17 cellular contexts compared by ENCODE assay signal in genomic region chr7:19522486-19522885, GRCh38.
DNase-seq lines count a peak whose midpoint lies in the region; ATAC-seq, FAIRE-seq and TF ChIP-seq lines count a peak whose summit lies in the region.
"Had no signal": no experiment of that assay in that cellular context is flagged by ENCODE, and none has a peak within 500 bp of the region (broad histone marks: within the 10 kb centered on the region; RNA-seq: fewer than 3 reads in every experiment).

No MANE protein-coding gene starts in this region.

- H3K27ac ChIP-seq in ACC112 (ENCODE audit: low read depth, low read length): peak overlapping the region; percentile 86
- H3K27ac ChIP-seq in astrocyte (ENCODE audit: low read depth, low read length): peak overlapping the region; percentile 4
- no peak overlapping the region for H3K27ac ChIP-seq in right cardiac atrium (ENCODE audit: low read length)
- no peak overlapping the region for H3K27ac ChIP-seq in effector memory CD4-positive, alpha-beta T cell (ENCODE audit: insufficient read depth, low read length, poor library complexity, severe bottlenecking)
- H3K27ac ChIP-seq: esophagus muscularis mucosa, KMS-11, ovary had no signal

- no peak for ATAC-seq in right cardiac atrium
- no peak for ATAC-seq in HG03095 (IDR thresholded peaks at IDR 0.05; ENCODE audit: unreplicated experiment)

- WGBS in right cardiac atrium: 49% methylated on average over 3 of the region's 3 CpGs

- H2AFZ ChIP-seq in ACC112 (ENCODE audit: low read length, unreplicated experiment) (peak overlapping the region; percentile 75), astrocyte (ENCODE audit: low read depth, low read length) (no peak overlapping the region)

- H4K20me1 ChIP-seq in astrocyte (ENCODE audit: insufficient read depth, low read length): no peaks in the 10 kb centered on the region

- TF ChIP-seq CTCF in astrocyte (IDR thresholded peaks at IDR 0.05; ENCODE audit: insufficient read depth, low read depth, low read length) (no peak), foreskin fibroblast (IDR thresholded peaks at IDR 0.05; ENCODE audit: low read depth, low read length) (no peak)

- H3K4me1 Mint-ChIP-seq in astrocyte (ENCODE audit: low read depth, unreplicated experiment): peaks cover 24% of the 10 kb centered on the region
- H3K4me1 Mint-ChIP-seq: immature natural killer cell had no signal

- no peak overlapping the region for H3K9ac ChIP-seq in astrocyte (ENCODE audit: low read length)
- H3K9ac ChIP-seq: KMS-11 had no signal

- H3K4me2 ChIP-seq in astrocyte (ENCODE audit: low read length): peak overlapping the region; percentile 26
- H3K4me2 ChIP-seq: KMS-11 had no signal

- H3K36me3 ChIP-seq in ACC112 (ENCODE audit: insufficient read depth, low read length) (no peaks in the 10 kb centered on the region), astrocyte (ENCODE audit: insufficient read depth, low read length) (no peaks in the 10 kb centered on the region)
- no peaks in the 10 kb centered on the region for H3K36me3 ChIP-seq in effector memory CD4-positive, alpha-beta T cell (ENCODE audit: control insufficient read depth, insufficient read depth, low read length)
- H3K36me3 ChIP-seq: esophagus muscularis mucosa, ovary had no signal

- no peak overlapping the region for H3K4me3 Mint-ChIP-seq in astrocyte (ENCODE audit: unreplicated experiment)
- H3K4me3 Mint-ChIP-seq: immature natural killer cell had no signal

- peak overlapping the region; percentile 41 for H3K4me3 ChIP-seq in ACC112 (ENCODE audit: low read depth, low read length)
- no peak overlapping the region for H3K4me3 ChIP-seq in astrocyte (ENCODE audit: insufficient read depth, low read depth, low read length)
- no peak overlapping the region for H3K4me3 ChIP-seq in foreskin fibroblast (ENCODE audit: low read depth in 1 of 2, low read length in 2 of 2)
- no peak overlapping the region for H3K4me3 ChIP-seq in right cardiac atrium (ENCODE audit: low read length)
- no peak overlapping the region for H3K4me3 ChIP-seq in effector memory CD4-positive, alpha-beta T cell (ENCODE audit: insufficient read depth, low read depth, low read length, poor library complexity, severe bottlenecking)
- H3K4me3 ChIP-seq: esophagus muscularis mucosa, ovary had no signal

- peak overlapping the region; percentile 26 for H3K27ac Mint-ChIP-seq in astrocyte (ENCODE audit: unreplicated experiment)
- H3K27ac Mint-ChIP-seq: immature natural killer cell had no signal

- H3K4me1 ChIP-seq in ACC112 (ENCODE audit: control insufficient read depth, insufficient read depth, low read length, unreplicated experiment): peaks cover 32% of the 10 kb centered on the region
- H3K4me1 ChIP-seq in astrocyte (ENCODE audit: insufficient read depth, low read length): peaks cover 15% of the 10 kb centered on the region
- H3K4me1 ChIP-seq in right cardiac atrium (ENCODE audit: control insufficient read depth, insufficient read depth, low read length): no peaks in the 10 kb centered on the region
- H3K4me1 ChIP-seq in effector memory CD4-positive, alpha-beta T cell (ENCODE audit: control insufficient read depth, insufficient read depth, low read length, poor library complexity, severe bottlenecking): no peaks in the 10 kb centered on the region
- H3K4me1 ChIP-seq: esophagus muscularis mucosa had no signal

- FAIRE-seq in astrocyte (lab: Jason Lieb, UNC): peak; percentile 5

- no peaks in the 10 kb centered on the region for H3K79me2 ChIP-seq in ACC112 (ENCODE audit: control insufficient read depth, insufficient read depth, low read length, unreplicated experiment)
- no peaks in the 10 kb centered on the region for H3K79me2 ChIP-seq in astrocyte (ENCODE audit: insufficient read depth, low read length)

- no peaks in the 10 kb centered on the region for H3K9me3 Mint-ChIP-seq in astrocyte (ENCODE audit: unreplicated experiment)

- no peaks in the 10 kb centered on the region for H3K27me3 ChIP-seq in ACC112 (ENCODE audit: insufficient read depth, low read length)
- H3K27me3 ChIP-seq in astrocyte (ENCODE audit: insufficient read depth, low read length): no peaks in the 10 kb centered on the region
- H3K27me3 ChIP-seq in right cardiac atrium (ENCODE audit: control insufficient read depth, insufficient read depth): no peaks in the 10 kb centered on the region
- H3K27me3 ChIP-seq in effector memory CD4-positive, alpha-beta T cell (replicated peaks; ENCODE audit: control insufficient read depth, insufficient read depth, low read length, poor library complexity, severe bottlenecking): no peaks in the 10 kb centered on the region
- H3K27me3 ChIP-seq: esophagus muscularis mucosa, ovary had no signal

- intact Hi-C loops in right cardiac atrium (cut with DNase I): no loop called here

- H3K9me3 ChIP-seq in astrocyte (ENCODE audit: insufficient read depth, low read depth, low read length) (no peaks in the 10 kb centered on the region), right cardiac atrium (ENCODE audit: control insufficient read depth, low read length) (no peaks in the 10 kb centered on the region)
- H3K9me3 ChIP-seq in effector memory CD4-positive, alpha-beta T cell (ENCODE audit: control insufficient read depth, low read length): no peaks in the 10 kb centered on the region
- H3K9me3 ChIP-seq: esophagus muscularis mucosa, ovary had no signal

- DNase-seq in HPDE6-E6E7 (ENCODE audit: extremely low spot score) (peak; percentile 11), astrocyte (ENCODE audit: low read depth) (peak; percentile 84), foreskin fibroblast (peak; percentile 56 to 64), right cardiac atrium (no peak)
- DNase-seq in activated CD4-positive, alpha-beta T cell treated with anti-CD3 and anti-CD28 coated beads, Interleukin-2, amount 50 U/mL, for 4 hours: no peak
- no peak for DNase-seq in effector memory CD4-positive, alpha-beta T cell
- DNase-seq: immature natural killer cell; midbrain; NCI-H187; NCI-H69; ovary; SHP77 treated with DMSO at 0.1 percent for 48 hours; stimulated activated CD4-positive, alpha-beta T cell treated with anti-CD3 and anti-CD28 coated beads, Interleukin-15, amount 100 ng/mL, for 24 hours had no signal

- H3K27me3 Mint-ChIP-seq in astrocyte (ENCODE audit: low read depth, unreplicated experiment): no peaks in the 10 kb centered on the region

- no peaks in the 10 kb centered on the region for H3K36me3 Mint-ChIP-seq in astrocyte (ENCODE audit: low read depth, unreplicated experiment)
- H3K36me3 Mint-ChIP-seq: immature natural killer cell had no signal

Comparison
In these comparisons a context has a peak if more than half of its experiments do, and no peak if none do; other contexts are left out.
1. H3K27ac ChIP-seq: peak in ACC112 (single experiment) and astrocyte (single experiment); none in right cardiac atrium (single experiment) and effector memory CD4-positive, alpha-beta T cell (single experiment).
2. DNase-seq: peak in HPDE6-E6E7 (single experiment), astrocyte (single experiment) and foreskin fibroblast (2 of 2); none in right cardiac atrium (0 of 3), activated CD4-positive, alpha-beta T cell treated with anti-CD3 and anti-CD28 coated beads, Interleukin-2, amount 50 U/mL, for 4 hours (0 of 2) and effector memory CD4-positive, alpha-beta T cell (0 of 3).